Comparison of ENCODE assay signal across 1 cellular context in the genomic region with DNA sequence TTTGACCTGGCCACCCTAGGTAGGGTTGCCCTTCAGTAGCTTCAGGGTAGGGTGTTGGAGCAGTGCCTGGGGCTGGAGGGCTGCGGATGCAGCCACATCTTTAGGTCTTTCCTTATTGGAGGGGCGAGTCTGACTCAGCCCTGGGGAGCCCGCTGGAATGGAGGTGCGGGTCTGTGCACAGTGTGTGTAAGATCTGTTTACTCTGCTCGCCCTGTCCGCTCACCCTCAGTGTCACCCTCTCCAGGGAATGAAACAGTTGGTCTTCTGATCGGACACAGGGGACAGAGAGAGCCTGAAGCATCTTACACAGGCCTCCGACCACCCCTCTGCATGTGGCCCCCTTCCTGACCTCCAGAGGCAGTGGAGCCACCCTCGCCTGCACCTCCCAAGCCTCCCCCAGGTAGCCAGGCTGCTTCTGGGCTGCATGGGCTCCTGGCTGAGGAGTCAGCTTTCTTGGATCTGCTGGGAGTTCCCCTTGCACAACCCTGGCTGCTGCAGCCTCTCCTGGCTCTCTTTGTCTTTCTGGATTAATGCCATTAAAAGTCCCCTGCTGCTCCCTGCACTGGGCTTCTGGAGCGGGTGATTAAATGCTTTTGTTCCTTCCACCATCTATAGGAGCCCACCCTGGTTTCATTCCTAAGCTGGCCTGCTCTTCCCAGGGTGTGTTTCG.
TF ChIP-seq lines count a peak whose summit lies in the region.

No MANE protein-coding gene starts in this region.

TF ChIP-seq in GM23338, 12 proteins besides CTCF, POLR2A, EP300 and RAD21 (continued from another document):
- TF ChIP-seq, protein P1, sequence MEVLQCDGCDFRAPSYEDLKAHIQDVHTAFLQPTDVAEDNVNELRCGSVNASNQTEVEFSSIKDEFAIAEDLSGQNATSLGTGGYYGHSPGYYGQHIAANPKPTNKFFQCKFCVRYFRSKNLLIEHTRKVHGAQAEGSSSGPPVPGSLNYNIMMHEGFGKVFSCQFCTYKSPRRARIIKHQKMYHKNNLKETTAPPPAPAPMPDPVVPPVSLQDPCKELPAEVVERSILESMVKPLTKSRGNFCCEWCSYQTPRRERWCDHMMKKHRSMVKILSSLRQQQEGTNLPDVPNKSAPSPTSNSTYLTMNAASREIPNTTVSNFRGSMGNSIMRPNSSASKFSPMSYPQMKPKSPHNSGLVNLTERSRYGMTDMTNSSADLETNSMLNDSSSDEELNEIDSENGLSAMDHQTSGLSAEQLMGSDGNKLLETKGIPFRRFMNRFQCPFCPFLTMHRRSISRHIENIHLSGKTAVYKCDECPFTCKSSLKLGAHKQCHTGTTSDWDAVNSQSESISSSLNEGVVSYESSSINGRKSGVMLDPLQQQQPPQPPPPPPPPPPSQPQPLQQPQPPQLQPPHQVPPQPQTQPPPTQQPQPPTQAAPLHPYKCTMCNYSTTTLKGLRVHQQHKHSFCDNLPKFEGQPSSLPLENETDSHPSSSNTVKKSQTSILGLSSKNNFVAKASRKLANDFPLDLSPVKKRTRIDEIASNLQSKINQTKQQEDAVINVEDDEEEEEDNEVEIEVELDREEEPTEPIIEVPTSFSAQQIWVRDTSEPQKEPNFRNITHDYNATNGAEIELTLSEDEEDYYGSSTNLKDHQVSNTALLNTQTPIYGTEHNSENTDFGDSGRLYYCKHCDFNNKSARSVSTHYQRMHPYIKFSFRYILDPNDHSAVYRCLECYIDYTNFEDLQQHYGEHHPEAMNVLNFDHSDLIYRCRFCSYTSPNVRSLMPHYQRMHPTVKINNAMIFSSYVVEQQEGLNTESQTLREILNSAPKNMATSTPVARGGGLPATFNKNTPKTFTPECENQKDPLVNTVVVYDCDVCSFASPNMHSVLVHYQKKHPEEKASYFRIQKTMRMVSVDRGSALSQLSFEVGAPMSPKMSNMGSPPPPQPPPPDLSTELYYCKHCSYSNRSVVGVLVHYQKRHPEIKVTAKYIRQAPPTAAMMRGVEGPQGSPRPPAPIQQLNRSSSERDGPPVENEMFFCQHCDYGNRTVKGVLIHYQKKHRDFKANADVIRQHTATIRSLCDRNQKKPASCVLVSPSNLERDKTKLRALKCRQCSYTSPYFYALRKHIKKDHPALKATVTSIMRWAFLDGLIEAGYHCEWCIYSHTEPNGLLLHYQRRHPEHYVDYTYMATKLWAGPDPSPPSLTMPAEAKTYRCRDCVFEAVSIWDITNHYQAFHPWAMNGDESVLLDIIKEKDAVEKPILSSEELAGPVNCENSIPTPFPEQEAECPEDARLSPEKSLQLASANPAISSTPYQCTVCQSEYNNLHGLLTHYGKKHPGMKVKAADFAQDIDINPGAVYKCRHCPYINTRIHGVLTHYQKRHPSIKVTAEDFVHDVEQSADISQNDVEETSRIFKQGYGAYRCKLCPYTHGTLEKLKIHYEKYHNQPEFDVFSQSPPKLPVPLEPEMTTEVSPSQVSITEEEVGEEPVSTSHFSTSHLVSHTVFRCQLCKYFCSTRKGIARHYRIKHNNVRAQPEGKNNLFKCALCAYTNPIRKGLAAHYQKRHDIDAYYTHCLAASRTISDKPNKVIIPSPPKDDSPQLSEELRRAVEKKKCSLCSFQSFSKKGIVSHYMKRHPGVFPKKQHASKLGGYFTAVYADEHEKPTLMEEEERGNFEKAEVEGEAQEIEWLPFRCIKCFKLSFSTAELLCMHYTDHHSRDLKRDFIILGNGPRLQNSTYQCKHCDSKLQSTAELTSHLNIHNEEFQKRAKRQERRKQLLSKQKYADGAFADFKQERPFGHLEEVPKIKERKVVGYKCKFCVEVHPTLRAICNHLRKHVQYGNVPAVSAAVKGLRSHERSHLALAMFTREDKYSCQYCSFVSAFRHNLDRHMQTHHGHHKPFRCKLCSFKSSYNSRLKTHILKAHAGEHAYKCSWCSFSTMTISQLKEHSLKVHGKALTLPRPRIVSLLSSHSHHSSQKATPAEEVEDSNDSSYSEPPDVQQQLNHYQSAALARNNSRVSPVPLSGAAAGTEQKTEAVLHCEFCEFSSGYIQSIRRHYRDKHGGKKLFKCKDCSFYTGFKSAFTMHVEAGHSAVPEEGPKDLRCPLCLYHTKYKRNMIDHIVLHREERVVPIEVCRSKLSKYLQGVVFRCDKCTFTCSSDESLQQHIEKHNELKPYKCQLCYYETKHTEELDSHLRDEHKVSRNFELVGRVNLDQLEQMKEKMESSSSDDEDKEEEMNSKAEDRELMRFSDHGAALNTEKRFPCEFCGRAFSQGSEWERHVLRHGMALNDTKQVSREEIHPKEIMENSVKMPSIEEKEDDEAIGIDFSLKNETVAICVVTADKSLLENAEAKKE (CRISPR knock-in tag; IDR thresholded peaks at IDR 0.05): 0 out of 2 replicates have a peak, but pooled peaks have one; percentile 17
- TF ChIP-seq EZH2 (IDR thresholded peaks at IDR 0.05; ENCODE audit: low read depth, unreplicated experiment): no peak
TF ChIP-seq in GM23338: peak in this region for 1.
